In genomic region chr17:17141860-17142552, GRCh38 we compare ENCODE assay signal across 9 cellular contexts.
DNase-seq lines count a peak whose midpoint lies in the region; ATAC-seq and TF ChIP-seq lines count a peak whose summit lies in the region.
"Had no signal": no experiment of that assay in that cellular context is flagged by ENCODE, and none has a peak within 500 bp of the region (broad histone marks: within the 10 kb centered on the region; RNA-seq: fewer than 3 reads in every experiment).

No MANE protein-coding gene starts in this region.

- POLR2A ChIA-PET in HCT116 (lab: Charles Lee), result no interaction called here

- H3K4me2 ChIP-seq in HCT116 (ENCODE audit: low read length), result no peak overlapping the region

- no peak overlapping the region for H3K4me3 Mint-ChIP-seq in central memory CD8-positive, alpha-beta T cell
- peak overlapping the region; percentile 21 for H3K4me3 Mint-ChIP-seq in stimulated activated effector memory CD8-positive, alpha-beta T cell treated with anti-CD3 and anti-CD28 coated beads, Interleukin-12 subunit alpha, Interleukin-12 subunit beta, amount 100 ng/mL, for 72 hours

- no peaks in the 10 kb centered on the region for H3K9me3 Mint-ChIP-seq in central memory CD8-positive, alpha-beta T cell
- no peaks in the 10 kb centered on the region for H3K9me3 Mint-ChIP-seq in stimulated activated effector memory CD8-positive, alpha-beta T cell treated with anti-CD3 and anti-CD28 coated beads, Interleukin-12 subunit alpha, Interleukin-12 subunit beta, amount 100 ng/mL, for 72 hours

- no peak overlapping the region for H3K27ac ChIP-seq in HCT116 (ENCODE audit: low read depth, low read length)
- H3K27ac ChIP-seq in VCaP, result no peak overlapping the region
- H3K27ac ChIP-seq: neutrophil had no signal

- H3K4me1 Mint-ChIP-seq in central memory CD8-positive, alpha-beta T cell, result peaks cover 14% of the 10 kb centered on the region
- peaks cover 44% of the 10 kb centered on the region for H3K4me1 Mint-ChIP-seq in stimulated activated effector memory CD8-positive, alpha-beta T cell treated with anti-CD3 and anti-CD28 coated beads, Interleukin-12 subunit alpha, Interleukin-12 subunit beta, amount 100 ng/mL, for 72 hours

- TF ChIP-seq CTCF in AG09319 (IDR thresholded peaks at IDR 0.05; ENCODE audit: low read depth, low read length), result peak; percentile 90
- TF ChIP-seq CTCF in HCT116 (IDR thresholded peaks at IDR 0.05 in 2 of 3, conservative IDR thresholded peaks at IDR 0.05 in 1 of 3; ENCODE audit: borderline replicate concordance in 1 of 3, insufficient read depth in 1 of 3, low read depth in 2 of 3, low read length in 2 of 3), result peak; percentile 14 to 79 (median 76); a peak in 5 of 6 replicates
- peak; percentile 65 for TF ChIP-seq CTCF in VCaP (conservative IDR thresholded peaks at IDR 0.05)

- H3K9me3 ChIP-seq in HCT116 (ENCODE audit: control insufficient read depth in 1 of 2, insufficient read depth in 1 of 2, low read depth in 1 of 2, low read length in 2 of 2), result no peaks in the 10 kb centered on the region
- H3K9me3 ChIP-seq: neutrophil had no signal

- H2AFZ ChIP-seq in HCT116 (ENCODE audit: low read depth, low read length, poor library complexity, severe bottlenecking), result no peak overlapping the region

- intact Hi-C loops in HCT116 (cut with micrococcal nuclease) (no loop called here), left colon (cut with DNase I, micrococcal nuclease) (no loop called here)

- no peaks in the 10 kb centered on the region for H3K79me2 ChIP-seq in HCT116 (ENCODE audit: insufficient read depth, low read length)

- no peak overlapping the region for H3K9ac ChIP-seq in HCT116 (ENCODE audit: low read length)

- ATAC-seq in HCT116 (peak; percentile 53), left colon (peak; percentile 24), HG02759 (IDR thresholded peaks at IDR 0.05; ENCODE audit: unreplicated experiment) (no peak)
- ATAC-seq in central memory CD8-positive, alpha-beta T cell (replicated peaks; ENCODE audit: extremely low read depth, poor library complexity, severe bottlenecking), result no peak
- peak; percentile 60 for ATAC-seq in stimulated activated effector memory CD8-positive, alpha-beta T cell treated with anti-CD3 and anti-CD28 coated beads, Interleukin-12 subunit alpha, Interleukin-12 subunit beta, amount 100 ng/mL, for 72 hours

- CTCF ChIA-PET in HCT116 (lab: Charles Lee), result interaction anchor here (1.2 kb wide), 1 partner anchor 150 kb away, joined by 3 read pairs; no protein-coding TSS in a partner anchor

- DNase-seq in AG09319 (ENCODE audit: extremely low read depth, low read depth), result no peak
- DNase-seq in HCT116 (ENCODE audit: low read depth, low spot score), result no peak
- DNase-seq in central memory CD8-positive, alpha-beta T cell (ENCODE audit: low spot score in 2 of 2), result no peak
- no peak for DNase-seq in left colon
- DNase-seq in stimulated activated effector memory CD8-positive, alpha-beta T cell treated with anti-CD3 and anti-CD28 coated beads, Interleukin-12 subunit alpha, Interleukin-12 subunit beta, amount 100 ng/mL, for 72 hours (ENCODE audit: low spot score in 2 of 2), result no peak
- DNase-seq in SKM-1 (lab: John Stamatoyannopoulos, UW; ENCODE audit: unreplicated experiment), result no peak

- no TSS peak for BruUV-seq in HCT116 (replicated peaks; lab: Mats Ljungman, UMichigan)

- RAD21 ChIA-PET in HCT116 (lab: Charles Lee; ENCODE audit: low non-redundant PET in 1 of 2, low total read pairs in 2 of 2, uncharacterized antibody in 2 of 2, unreplicated experiment in 2 of 2), result no interaction called here

- H3K36me3 Mint-ChIP-seq in central memory CD8-positive, alpha-beta T cell (ENCODE audit: insufficient read depth), result peaks cover 20% of the 10 kb centered on the region
- H3K36me3 Mint-ChIP-seq in stimulated activated effector memory CD8-positive, alpha-beta T cell treated with anti-CD3 and anti-CD28 coated beads, Interleukin-12 subunit alpha, Interleukin-12 subunit beta, amount 100 ng/mL, for 72 hours, result peaks cover 67% of the 10 kb centered on the region

- no peaks in the 10 kb centered on the region for H3K27me3 Mint-ChIP-seq in central memory CD8-positive, alpha-beta T cell

- peak overlapping the region; percentile 69 for H3K27ac Mint-ChIP-seq in central memory CD8-positive, alpha-beta T cell (ENCODE audit: low read depth)
- peak overlapping the region; percentile 88 for H3K27ac Mint-ChIP-seq in stimulated activated effector memory CD8-positive, alpha-beta T cell treated with anti-CD3 and anti-CD28 coated beads, Interleukin-12 subunit alpha, Interleukin-12 subunit beta, amount 100 ng/mL, for 72 hours

- H3K4me3 ChIP-seq in HCT116 (replicated peaks in 1 of 2; ENCODE audit: low read depth in 1 of 2, low read length in 2 of 2), result no peak overlapping the region

- TF ChIP-seq POLR2A in HCT116 (IDR thresholded peaks at IDR 0.05; ENCODE audit: borderline replicate concordance, extremely low read depth, insufficient read depth, insufficient read length), result no peak

- peak; percentile 52 for TF ChIP-seq RAD21 in HCT116 (IDR thresholded peaks at IDR 0.05; ENCODE audit: low read depth)

- H3K4me1 ChIP-seq in HCT116 (ENCODE audit: control insufficient read depth in 1 of 2, insufficient read depth in 2 of 2, low read length in 2 of 2), result no peaks in the 10 kb centered on the region

- H4K20me1 ChIP-seq in HCT116 (ENCODE audit: insufficient read depth), result no peaks in the 10 kb centered on the region

- no peaks in the 10 kb centered on the region for H3K9me2 ChIP-seq in HCT116 (ENCODE audit: insufficient read depth)

- H3K27me3 ChIP-seq in HCT116 (ENCODE audit: insufficient read depth, low read length), result no peaks in the 10 kb centered on the region
- H3K27me3 ChIP-seq: neutrophil had no signal

- peaks cover 29 to 31% of the 10 kb centered on the region in 2 experiments; a peak in 3 of 4 replicates for H3K36me3 ChIP-seq in HCT116 (ENCODE audit: control insufficient read depth in 1 of 2, insufficient read depth in 2 of 2, low read length in 2 of 2)

TF ChIP-seq in HCT116, 20 proteins besides CTCF, POLR2A, EP300 and RAD21:
- TF ChIP-seq JUND (IDR thresholded peaks at IDR 0.05), result no peak
- TF ChIP-seq YY1 (IDR thresholded peaks at IDR 0.05; ENCODE audit: extremely low read depth, insufficient replicate concordance, low read depth, low read length), result no peak
- no peak for TF ChIP-seq CBX3 (IDR thresholded peaks at IDR 0.05; ENCODE audit: low read depth)
- TF ChIP-seq ATF3 (IDR thresholded peaks at IDR 0.05), result no peak
- no peak for TF ChIP-seq CEBPB (IDR thresholded peaks at IDR 0.05; ENCODE audit: low read depth)
- no peak for TF ChIP-seq ELF1 (IDR thresholded peaks at IDR 0.05; ENCODE audit: borderline replicate concordance, low read depth)
- TF ChIP-seq EGR1 (IDR thresholded peaks at IDR 0.05; ENCODE audit: low read depth), result no peak
- TF ChIP-seq POLR2AphosphoS5 (IDR thresholded peaks at IDR 0.05; ENCODE audit: low read depth, low read length), result no peak
- no peak for TF ChIP-seq ZNF274 (IDR thresholded peaks at IDR 0.05; ENCODE audit: low read depth, low read length)
- TF ChIP-seq MAX (IDR thresholded peaks at IDR 0.05), result no peak
- TF ChIP-seq TCF7L2 (IDR thresholded peaks at IDR 0.05; ENCODE audit: borderline replicate concordance, extremely low read depth, insufficient read depth, insufficient read length), result no peak
- TF ChIP-seq SIN3A (IDR thresholded peaks at IDR 0.05; ENCODE audit: low read depth), result no peak
- TF ChIP-seq EZH2 (IDR thresholded peaks at IDR 0.05), result no peak

Comparison
In these comparisons a context has a peak if more than half of its experiments do, and no peak if none do; other contexts are left out.
1. ATAC-seq: peak in HCT116 (single experiment), left colon (single experiment) and stimulated activated effector memory CD8-positive, alpha-beta T cell treated with anti-CD3 and anti-CD28 coated beads, Interleukin-12 subunit alpha, Interleukin-12 subunit beta, amount 100 ng/mL, for 72 hours (single experiment); none in central memory CD8-positive, alpha-beta T cell (single experiment) and HG02759 (single experiment).
2. Peak in every context shown above with its lines, with median percentiles within 50 percentile points of each other: CTCF ChIP-seq.